ENCODE assay signal across 20 cellular contexts in genomic region chr15:50943623-50944022, GRCh38.
"Had no signal": no experiment of that assay in that cellular context is flagged by ENCODE, and none has a peak within 500 bp of the region (broad histone marks: within the 10 kb centered on the region; RNA-seq: fewer than 3 reads in every experiment).

No MANE protein-coding gene starts in this region.

- ATAC-seq: activated CD8-positive, alpha-beta T cell treated with anti-CD3 and anti-CD28 coated beads for 36 hours; heart right ventricle; T-cell had no signal

- H3K4me3 ChIP-seq: esophagus muscularis mucosa, heart right ventricle, left ventricle myocardium inferior, tibial artery had no signal

- H3K27ac ChIP-seq: esophagus muscularis mucosa, heart right ventricle, left ventricle myocardium inferior, tibial artery had no signal

- H3K27me3 ChIP-seq: esophagus muscularis mucosa, heart right ventricle, tibial artery had no signal

- H3K9me3 ChIP-seq: esophagus muscularis mucosa, heart right ventricle, left ventricle myocardium inferior, tibial artery had no signal

- DNase-seq: activated B cell treated with CpG ODN at 0.5 μM for 24 hours; activated CD4-positive, alpha-beta T cell treated with anti-CD3 and anti-CD28 coated beads for 48 hours; activated CD8-positive, alpha-beta T cell treated with anti-CD3 and anti-CD28 coated beads for 36 hours; activated naive CD4-positive, alpha-beta T cell treated with Interleukin-2 at 50 U/mL for 16 hours; activated T-cell treated with anti-CD3 and anti-CD28 coated beads, Interleukin-2, amount 50 U/mL, for 24 hours; anterior cingulate cortex; cortex of kidney; heart right ventricle; kidney glomerular epithelial cell; left ventricle myocardium inferior; nephron progenitor cell; occipital lobe; posterior cingulate gyrus; stimulated activated CD4-positive, alpha-beta T cell treated with anti-CD3 and anti-CD28 coated beads, Interleukin-12 subunit alpha, Interleukin-12 subunit beta, amount 100 ng/mL, for 4 hours; stimulated activated CD4-positive, alpha-beta T cell treated with anti-CD3 and anti-CD28 coated beads, Interleukin-1b, Interleukin-23, amount 100 ng/mL, for 48 hours; stimulated activated CD8-positive, alpha-beta memory T cell treated with anti-CD3 and anti-CD28 coated beads, Interleukin-4, amount 100 ng/mL, for 48 hours; stimulated activated naive CD4-positive, alpha-beta T cell; T-cell; tibial artery had no signal

- H3K4me1 ChIP-seq: esophagus muscularis mucosa, left ventricle myocardium inferior had no signal
